12 cellular contexts compared by ENCODE assay signal in genomic region chr5:160452721-160453263, GRCh38. TPM values are rescaled to one million over a fixed set of nuclear protein-coding genes. Genes with fewer than 3 reads are reported as not detected.
DNase-seq lines count a peak whose midpoint lies in the region; ATAC-seq, FAIRE-seq and TF ChIP-seq lines count a peak whose summit lies in the region.
"Had no signal": no experiment of that assay in that cellular context is flagged by ENCODE, and none has a peak within 500 bp of the region (broad histone marks: within the 10 kb centered on the region; RNA-seq: fewer than 3 reads in every experiment).

No MANE protein-coding gene starts in this region.

- H3K23ac ChIP-seq in H1 (ENCODE audit: insufficient read length), result no peak overlapping the region

- H2BK15ac ChIP-seq in H1 (ENCODE audit: low read length), result no peak overlapping the region

- FAIRE-seq in GM19239 (lab: Jason Lieb, UNC) (peak; percentile 84), H1 (lab: Jason Lieb, UNC) (no peak)

- no peak for DNase-seq in CD4-positive, CD25-positive, alpha-beta regulatory T cell
- no peak for DNase-seq in GM19239 (ENCODE audit: insufficient read length, low spot score)
- DNase-seq in H1 (ENCODE audit: low read depth in 1 of 2, low spot score in 2 of 2), result peak in 1 of 2 experiments; percentile 13
- no peak for DNase-seq in sciatic nerve (ENCODE audit: low spot score)
- no peak for DNase-seq in NCI-H2029 treated with DMSO at 0.1 percent for 48 hours (lab: John Stamatoyannopoulos, UW)
- no peak for DNase-seq in T-helper 2 cell treated with Interferon-gamma antibody and Interleukin-4, amounts not matched to agents 5 μg/mL and 100 μg/mL, for 36 hours (ENCODE audit: low spot score)
- no peak for DNase-seq in spleen
- DNase-seq: CD8-positive, alpha-beta memory T cell; NCI-H1048; NCI-H1694; NCI-H446 had no signal

- no peak overlapping the region for H3K4me3 Mint-ChIP-seq in CD4-positive, CD25-positive, alpha-beta regulatory T cell
- no peak overlapping the region for H3K4me3 Mint-ChIP-seq in T-helper 2 cell treated with Interferon-gamma antibody and Interleukin-4, amounts not matched to agents 5 μg/mL and 100 μg/mL, for 36 hours

- H3K27ac ChIP-seq in CD4-positive, CD25-positive, alpha-beta regulatory T cell (ENCODE audit: insufficient read depth, low read length, poor library complexity, severe bottlenecking), result no peak overlapping the region
- H3K27ac ChIP-seq in H1 (ENCODE audit: low read depth, low read length) (no peak overlapping the region), spleen (no peak overlapping the region)

- POLR2A ChIA-PET in H1 (lab: Charles Lee; ENCODE audit: partially characterized antibody), result interaction anchor here (1.0 kb wide), 1 partner anchor 58 kb away, joined by 4 read pairs; no protein-coding TSS in a partner anchor

- peaks cover 23 to 60% (median 36%) of the 10 kb centered on the region in 4 donors for H3K4me1 Mint-ChIP-seq in CD4-positive, CD25-positive, alpha-beta regulatory T cell
- H3K4me1 Mint-ChIP-seq in T-helper 2 cell treated with Interferon-gamma antibody and Interleukin-4, amounts not matched to agents 5 μg/mL and 100 μg/mL, for 36 hours (ENCODE audit: low read depth), result peaks cover 26% of the 10 kb centered on the region

- H2BK20ac ChIP-seq in H1 (ENCODE audit: low read length), result no peak overlapping the region

- no peak overlapping the region for H2BK5ac ChIP-seq in H1 (ENCODE audit: low read depth, low read length)

- H3K4me3 ChIP-seq in CD4-positive, CD25-positive, alpha-beta regulatory T cell (ENCODE audit: low read depth, low read length), result no peak overlapping the region
- H3K4me3 ChIP-seq in H1 (ENCODE audit: extremely low read depth in 1 of 4, insufficient read depth in 2 of 4, low read depth in 3 of 4, low read length in 4 of 4) (no peak overlapping the region), spleen (no peak overlapping the region)

- WGBS in H1 (ENCODE audit: extremely low coverage in 1 of 2, insufficient coverage in 1 of 2, insufficient read length in 1 of 2, insufficient replicate concordance in 2 of 2, low coverage in 1 of 2, low lambda C conversion rate in 2 of 2, missing lambda C conversion rate in 1 of 2), 2 experiments, result 92% methylated on average over 6 of the region's 6 CpGs; no CpG with 5 or more reads in 1 of the 2 experiments
- 41 to 50% (median 48%) methylated on average over 6 of the region's 6 CpGs for WGBS in spleen, 5 donors

- no peak overlapping the region for H3K56ac ChIP-seq in H1 (replicated peaks; ENCODE audit: insufficient read length, low read depth, low read length)

- no peak overlapping the region for H3K4ac ChIP-seq in H1 (replicated peaks; ENCODE audit: insufficient read length, low read depth, low read length)

- no peaks in the 10 kb centered on the region for H3K23me2 ChIP-seq in H1 (ENCODE audit: low read depth, low read length)

- H2AFZ ChIP-seq in H1 (ENCODE audit: low read length), result no peak overlapping the region

- no peak overlapping the region for H3K9ac ChIP-seq in H1 (replicated peaks in 1 of 4; ENCODE audit: extremely low read depth in 1 of 4, low read depth in 3 of 4, low read length in 3 of 4)

- intact Hi-C loops in sciatic nerve (cut with DNase I), result no loop called here
- intact Hi-C loops in spleen (cut with DNase I; ENCODE audit: low total_unique reads), result no loop called here

- no peak overlapping the region for H4K91ac ChIP-seq in H1 (replicated peaks; ENCODE audit: insufficient read length, low read length)

- H3K79me1 ChIP-seq in H1 (ENCODE audit: low read depth, low read length), result no peaks in the 10 kb centered on the region

- no peak for ATAC-seq in CD4-positive, CD25-positive, alpha-beta regulatory T cell (ENCODE audit: low read depth in 2 of 2)
- ATAC-seq in sciatic nerve, result peak; percentile 76
- ATAC-seq: Right ventricle myocardium inferior had no signal

- H3K4me1 ChIP-seq in CD4-positive, CD25-positive, alpha-beta regulatory T cell (ENCODE audit: control insufficient read depth, insufficient read depth, low read length, poor library complexity, severe bottlenecking), result peaks cover 18% of the 10 kb centered on the region
- H3K4me1 ChIP-seq in H1 (replicated peaks in 1 of 4; ENCODE audit: control insufficient read depth in 3 of 4, insufficient read depth in 4 of 4, low read length in 3 of 4), result no peaks in the 10 kb centered on the region
- no peaks in the 10 kb centered on the region for H3K4me1 ChIP-seq in spleen

- H2BK12ac ChIP-seq in H1 (ENCODE audit: low read depth, low read length), result no peak overlapping the region

- H2AK5ac ChIP-seq in H1 (ENCODE audit: low read depth, low read length), result no peak overlapping the region

- H3K27me3 Mint-ChIP-seq in CD4-positive, CD25-positive, alpha-beta regulatory T cell, result no peaks in the 10 kb centered on the region
- peaks cover 3% of the 10 kb centered on the region for H3K27me3 Mint-ChIP-seq in T-helper 2 cell treated with Interferon-gamma antibody and Interleukin-4, amounts not matched to agents 5 μg/mL and 100 μg/mL, for 36 hours (ENCODE audit: low read depth)

- no peak overlapping the region for H4K8ac ChIP-seq in H1 (ENCODE audit: extremely low read depth, insufficient read depth, low read length)

- H3K9me3 Mint-ChIP-seq in CD4-positive, CD25-positive, alpha-beta regulatory T cell, result peaks cover 0 to under 1% (median 0%) of the 10 kb centered on the region in 7 donors
- peaks cover 9% of the 10 kb centered on the region for H3K9me3 Mint-ChIP-seq in T-helper 2 cell treated with Interferon-gamma antibody and Interleukin-4, amounts not matched to agents 5 μg/mL and 100 μg/mL, for 36 hours
- H3K9me3 Mint-ChIP-seq: CD8-positive, alpha-beta memory T cell had no signal

- no peak overlapping the region for H4K5ac ChIP-seq in H1 (ENCODE audit: insufficient read length, low read depth, low read length)

- TF ChIP-seq POLR2A in H1 (IDR thresholded peaks at IDR 0.05; ENCODE audit: control extremely low read depth in 1 of 2, low read depth in 2 of 2, low read length in 2 of 2) (no peak), spleen (IDR thresholded peaks at IDR 0.05) (no peak)

- H3K27ac Mint-ChIP-seq in CD4-positive, CD25-positive, alpha-beta regulatory T cell, result peak overlapping the region in 2 of 3 donors; percentile 62 to 80
- no peak overlapping the region for H3K27ac Mint-ChIP-seq in T-helper 2 cell treated with Interferon-gamma antibody and Interleukin-4, amounts not matched to agents 5 μg/mL and 100 μg/mL, for 36 hours
- H3K27ac Mint-ChIP-seq: CD8-positive, alpha-beta memory T cell had no signal

- TF ChIP-seq RAD21 in H1 (IDR thresholded peaks at IDR 0.05 in 1 of 2, conservative IDR thresholded peaks at IDR 0.05 in 1 of 2; ENCODE audit: low read depth in 2 of 2, low read length in 2 of 2), result no peak

- no peaks in the 10 kb centered on the region for H4K20me1 ChIP-seq in H1 (replicated peaks in 1 of 2; ENCODE audit: control insufficient read depth in 1 of 2, insufficient read depth in 2 of 2, low read length in 2 of 2)

- H3K36me3 Mint-ChIP-seq in CD4-positive, CD25-positive, alpha-beta regulatory T cell, result no peaks in the 10 kb centered on the region
- peaks cover 10% of the 10 kb centered on the region for H3K36me3 Mint-ChIP-seq in T-helper 2 cell treated with Interferon-gamma antibody and Interleukin-4, amounts not matched to agents 5 μg/mL and 100 μg/mL, for 36 hours (ENCODE audit: low read depth)

- TF ChIP-seq EP300 in H1 (IDR thresholded peaks at IDR 0.05; ENCODE audit: borderline replicate concordance in 1 of 2, low read depth in 2 of 2, low read length in 2 of 2), result no peak

- H3K27me3 ChIP-seq in CD4-positive, CD25-positive, alpha-beta regulatory T cell (ENCODE audit: control insufficient read depth, insufficient read depth, low read length), result no peaks in the 10 kb centered on the region
- H3K27me3 ChIP-seq in H1 (replicated peaks in 1 of 4; ENCODE audit: control insufficient read depth in 3 of 4, extremely low read depth in 1 of 4, insufficient read depth in 3 of 4, low read length in 3 of 4), result no peaks in the 10 kb centered on the region
- H3K27me3 ChIP-seq in spleen (replicated peaks in 1 of 7), result peaks cover 0 to 14% (median 0%) of the 10 kb centered on the region in 7 donors

- H3K36me3 ChIP-seq in CD4-positive, CD25-positive, alpha-beta regulatory T cell (ENCODE audit: control insufficient read depth, insufficient read depth, low read length), result no peaks in the 10 kb centered on the region
- H3K36me3 ChIP-seq in H1 (ENCODE audit: control insufficient read depth in 2 of 4, insufficient read depth in 4 of 4, low read length in 3 of 4) (no peaks in the 10 kb centered on the region), spleen (no peaks in the 10 kb centered on the region)

- H2BK120ac ChIP-seq in H1 (replicated peaks; ENCODE audit: low read depth, low read length), result no peak overlapping the region

- H3K4me2 ChIP-seq in H1 (ENCODE audit: insufficient read depth in 1 of 2, low read depth in 2 of 2, low read length in 2 of 2), result no peak overlapping the region

- no peak overlapping the region for H3K14ac ChIP-seq in H1 (ENCODE audit: insufficient read length)

- CTCF ChIA-PET in H1 (lab: Charles Lee; ENCODE audit: partially characterized antibody), result interaction anchor here (0.6 to 2.8 kb wide), 3 partner anchors 14 to 224 kb away, joined by 3 to 13 read pairs (median 3); no protein-coding TSS in a partner anchor

- no peak for TF ChIP-seq CTCF in H1 (IDR thresholded peaks at IDR 0.05; ENCODE audit: control extremely low read depth in 1 of 3, insufficient read depth in 1 of 3, low read depth in 1 of 3, low read length in 3 of 3)
- TF ChIP-seq CTCF in spleen (IDR thresholded peaks at IDR 0.05 in 8 of 11, conservative IDR thresholded peaks at IDR 0.05 in 3 of 11), result no peak

- peak overlapping the region; percentile 21; the same call in 1 of the 2 replicates for H3K18ac ChIP-seq in H1 (ENCODE audit: extremely low read depth, low read length)

- H3K9me3 ChIP-seq in CD4-positive, CD25-positive, alpha-beta regulatory T cell (ENCODE audit: control insufficient read depth in 2 of 2, low read length in 2 of 2), result no peaks in the 10 kb centered on the region
- no peaks in the 10 kb centered on the region for H3K9me3 ChIP-seq in H1 (ENCODE audit: insufficient read depth in 2 of 2, low read depth in 1 of 2, low read length in 1 of 2)
- no peaks in the 10 kb centered on the region for H3K9me3 ChIP-seq in spleen

- H3K79me2 ChIP-seq in H1 (ENCODE audit: control insufficient read depth in 1 of 2, insufficient read depth in 2 of 2, low read length in 2 of 2), result no peaks in the 10 kb centered on the region

RNA-seq across cellular contexts. Expression of gene PTTG1, which starts 31.1 kb away (rescaled TPM):
- total RNA-seq in CD4-positive, CD25-positive, alpha-beta regulatory T cell, result 44.5 TPM
- polyA plus RNA-seq in CD4-positive, CD25-positive, alpha-beta regulatory T cell, result 100 to 1,000 TPM in 3 of 4 donors, 10 to 100 TPM in 1; 87.8 to 148 (median 108) TPM
- total RNA-seq in H1 (2021; fragmentation: NEBNext Ultra II Directional; extraction: Animal tissue kit (Norgen Biotek cat#: 25700)), result 229 and 240 TPM in 2 replicates
- polyA plus RNA-seq in H1 (2011; rRNA removed), result 332 and 478 TPM in 2 replicates
- polyA plus RNA-seq in H1 (2011; cell fraction: cytosol; rRNA removed), result 461 TPM
- 86.9 TPM for polyA plus RNA-seq in H1 (2011; cell fraction: nucleus; rRNA removed)
- polyA plus RNA-seq in H1 (2012, experiment 1 of 2), result 218 to 276 TPM (median 234 TPM) in 4 replicates
- polyA plus RNA-seq in H1 (2012, experiment 2 of 2), result 278 TPM
- polyA plus RNA-seq in H1 (2013, experiment 1 of 2), result 378 TPM
- 392 TPM for polyA plus RNA-seq in H1 (2013, experiment 2 of 2)
- 71.6 and 81.9 TPM in 2 replicates for polyA minus RNA-seq in H1 (2011; rRNA and poly(A)+ RNA removed)
- polyA minus RNA-seq in H1 (2011; cell fraction: cytosol; rRNA and poly(A)+ RNA removed), result 37.3 TPM
- polyA minus RNA-seq in H1 (2011; cell fraction: nucleus; rRNA and poly(A)+ RNA removed), result 65.7 TPM
- 3.0 TPM for total RNA-seq in sciatic nerve
- 10 to 100 TPM in 5 of 7 donors, 1 to 10 TPM in 2; 7.9 to 42.2 (median 19.2) TPM for total RNA-seq in spleen
- 10 to 100 TPM; 20.0 to 74.2 (median 23.5) TPM for polyA plus RNA-seq in spleen

RNA-seq across cellular contexts. Expression of gene SLU7, which starts 33.9 kb away (rescaled TPM):
- 106 TPM for total RNA-seq in CD4-positive, CD25-positive, alpha-beta regulatory T cell
- polyA plus RNA-seq in CD4-positive, CD25-positive, alpha-beta regulatory T cell, result 100 to 1,000 TPM in 2 of 4 donors, 10 to 100 TPM in 2; 69.8 to 115 (median 93.3) TPM
- 34.1 and 36.8 TPM in 2 replicates for total RNA-seq in H1 (2021; fragmentation: NEBNext Ultra II Directional; extraction: Animal tissue kit (Norgen Biotek cat#: 25700))
- polyA plus RNA-seq in H1 (2011; rRNA removed), result 4.4 and 6.0 TPM in 2 replicates
- 19.4 TPM for polyA plus RNA-seq in H1 (2011; cell fraction: cytosol; rRNA removed)
- 4.6 TPM for polyA plus RNA-seq in H1 (2011; cell fraction: nucleus; rRNA removed)
- polyA plus RNA-seq in H1 (2012, experiment 1 of 2), result 29.2 to 58.2 TPM (median 36.2 TPM) in 4 replicates
- 1.1 TPM for polyA plus RNA-seq in H1 (2012, experiment 2 of 2)
- polyA plus RNA-seq in H1 (2013, experiment 1 of 2), result 29.6 TPM
- polyA plus RNA-seq in H1 (2013, experiment 2 of 2), result 29.1 TPM
- 11.5 and 17.1 TPM in 2 replicates for polyA minus RNA-seq in H1 (2011; rRNA and poly(A)+ RNA removed)
- 4.2 TPM for polyA minus RNA-seq in H1 (2011; cell fraction: cytosol; rRNA and poly(A)+ RNA removed)
- polyA minus RNA-seq in H1 (2011; cell fraction: nucleus; rRNA and poly(A)+ RNA removed), result 18.9 TPM
- total RNA-seq in sciatic nerve, result 60.7 TPM
- 100 to 1,000 TPM in 1 of 7 donors, 10 to 100 TPM in 6; 53.6 to 114 (median 58.1) TPM for total RNA-seq in spleen
- 10 to 100 TPM; 32.1 to 40.5 (median 36.6) TPM for polyA plus RNA-seq in spleen

RNA-seq across cellular contexts. Expression of gene FAM200C, which starts 52.9 kb away (rescaled TPM):
- total RNA-seq in CD4-positive, CD25-positive, alpha-beta regulatory T cell, result not detected
- polyA plus RNA-seq in CD4-positive, CD25-positive, alpha-beta regulatory T cell, result under 1 TPM; 0.17 to 0.37 (median 0.35) TPM
- 6.2 and 7.3 TPM in 2 replicates for total RNA-seq in H1 (2021; fragmentation: NEBNext Ultra II Directional; extraction: Animal tissue kit (Norgen Biotek cat#: 25700))
- polyA plus RNA-seq in H1 (2011; rRNA removed), result 1.6 and 2.6 TPM in 2 replicates
- polyA plus RNA-seq in H1 (2011; cell fraction: cytosol; rRNA removed), result 3.2 TPM
- 1.3 TPM for polyA plus RNA-seq in H1 (2011; cell fraction: nucleus; rRNA removed)
- 3.3 to 5.1 TPM (median 3.9 TPM) in 4 replicates for polyA plus RNA-seq in H1 (2012, experiment 1 of 2)
- 0.35 TPM for polyA plus RNA-seq in H1 (2012, experiment 2 of 2)
- polyA plus RNA-seq in H1 (2013, experiment 1 of 2), result 3.6 TPM
- 3.3 TPM for polyA plus RNA-seq in H1 (2013, experiment 2 of 2)
- 5.4 and 7.5 TPM in 2 replicates for polyA minus RNA-seq in H1 (2011; rRNA and poly(A)+ RNA removed)
- polyA minus RNA-seq in H1 (2011; cell fraction: cytosol; rRNA and poly(A)+ RNA removed), result 3.0 TPM
- polyA minus RNA-seq in H1 (2011; cell fraction: nucleus; rRNA and poly(A)+ RNA removed), result 7.2 TPM
- total RNA-seq in sciatic nerve, result 10.8 TPM
- total RNA-seq in spleen, result 1 to 10 TPM; 1.6 to 5.9 (median 2.9) TPM
- 1 to 10 TPM; 1.8 to 2.5 (median 2.0) TPM for polyA plus RNA-seq in spleen
